ENCODE assay signal across 7 cellular contexts in the genomic region with DNA sequence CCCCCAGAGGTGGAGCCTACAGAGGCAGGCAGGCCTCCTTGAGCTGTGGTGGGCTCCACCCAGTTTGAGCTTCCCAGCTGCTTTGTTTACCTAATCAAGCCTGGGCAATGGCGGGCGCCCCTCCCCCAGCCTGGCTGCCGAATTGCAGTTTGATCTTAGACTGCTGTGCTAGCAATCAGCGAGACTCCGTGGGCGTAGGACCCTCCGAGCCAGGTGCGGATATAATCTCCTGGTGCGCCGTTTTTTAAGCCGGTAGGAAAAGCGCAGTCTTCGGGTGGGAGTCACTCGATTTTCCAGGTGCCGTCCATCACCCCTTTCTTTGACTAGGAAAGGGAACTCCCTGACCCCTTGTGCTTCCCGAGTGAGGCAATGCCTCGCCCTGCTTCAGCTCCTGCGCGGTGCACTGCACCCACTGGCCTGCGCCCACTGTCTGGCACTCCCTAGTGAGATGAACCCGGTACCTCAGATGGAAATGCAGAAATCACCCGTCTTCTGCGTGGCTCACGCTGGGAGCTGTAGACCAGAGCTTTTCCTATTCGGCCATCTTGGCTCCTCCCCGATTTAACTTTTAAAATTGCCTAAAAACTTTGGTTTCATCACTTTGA.
DNase-seq lines count a peak whose midpoint lies in the region; ATAC-seq, FAIRE-seq and TF ChIP-seq lines count a peak whose summit lies in the region.
"Not testable (repeated sequence)": the region's sequence is repeated elsewhere in the genome, so short reads cannot be mapped to it uniquely, and the experiment has no call there.

No MANE protein-coding gene starts in this region.

- not testable (repeated sequence) for H3K79me1 ChIP-seq in H9 (ENCODE audit: insufficient read depth, low read depth, low read length, poor library complexity, severe bottlenecking)

- not testable (repeated sequence) for TF ChIP-seq POLR2A in HepG2 (IDR thresholded peaks at IDR 0.05; ENCODE audit: insufficient read depth in 1 of 2, low read depth in 2 of 2, low read length in 2 of 2)

- H4K20me1 ChIP-seq in H9 (ENCODE audit: control insufficient read depth, insufficient read depth, insufficient read length); HepG2 (ENCODE audit: insufficient read depth, low read length): not testable (repeated sequence)

- H3K4me2 ChIP-seq in H9 (ENCODE audit: insufficient read depth, insufficient read length, low read length) = not testable (repeated sequence)
- peak overlapping the region; percentile 39; the same call in 1 of the 2 replicates for H3K4me2 ChIP-seq in HepG2 (ENCODE audit: low read depth, low read length)

- POLR2A ChIA-PET in WTC11 (lab: Charles Lee); HepG2 (lab: Yijun Ruan, JAX): not testable (repeated sequence)

- not testable (repeated sequence) for H2BK120ac ChIP-seq in H9 (ENCODE audit: low read depth, low read length, poor library complexity, severe bottlenecking)

- not testable (repeated sequence) for H2AK5ac ChIP-seq in H9 (ENCODE audit: insufficient read length, low read length)

- H3K9me3 Mint-ChIP-seq in H9 = peaks cover 9 to 15% of the 10 kb centered on the region in 2 experiments
- peaks cover 16% of the 10 kb centered on the region for H3K9me3 Mint-ChIP-seq in WTC11

- H3K27me3 ChIP-seq in H9 (ENCODE audit: insufficient read depth, low read length); HUES64 (ENCODE audit: insufficient read depth, low read length); HepG2 (ENCODE audit: control insufficient read depth in 1 of 2, insufficient read depth in 2 of 2, low read length in 2 of 2): not testable (repeated sequence)

- peak overlapping the region; percentile 29; the same call in 1 of the 2 replicates for H3K14ac ChIP-seq in H9 (ENCODE audit: insufficient read depth, low read length)

- H3K23me2 ChIP-seq in H9 (ENCODE audit: insufficient read length, low read depth, low read length, poor library complexity, severe bottlenecking) = not testable (repeated sequence)

- not testable (repeated sequence) for H3T11ph ChIP-seq in H9 (ENCODE audit: low read length)

- H3K4me3 Mint-ChIP-seq in H9 (peak overlapping the region; percentile 48 to 62; a peak in 4 of 5 replicates), WTC11 (peak overlapping the region; percentile 73)

- not testable (repeated sequence) for H3K79me2 ChIP-seq in H9 (ENCODE audit: insufficient read depth, low read length); HepG2 (ENCODE audit: insufficient read depth, low read length)

- TF ChIP-seq CTCF in H9 (conservative IDR thresholded peaks at IDR 0.05); WTC11 (IDR thresholded peaks at IDR 0.05); HepG2 (CRISPR knock-in tag; IDR thresholded peaks at IDR 0.05): not testable (repeated sequence)

- not testable (repeated sequence) for H3K18ac ChIP-seq in H9 (ENCODE audit: insufficient read length, low read depth, low read length)

- not testable (repeated sequence) for H3K9me3 ChIP-seq in H9 (ENCODE audit: control insufficient read depth, low read depth, low read length); HUES64 (ENCODE audit: insufficient read depth, low read depth, low read length); HepG2 (ENCODE audit: low read length)

- H3K23ac ChIP-seq in H9 (ENCODE audit: insufficient read length, low read depth, low read length) = not testable (repeated sequence)

- H2BK15ac ChIP-seq in H9 (ENCODE audit: low read depth, low read length) = not testable (repeated sequence)

- H3K4me1 ChIP-seq in H9 (ENCODE audit: insufficient read depth, low read length); HepG2 (ENCODE audit: insufficient read depth, low read length): not testable (repeated sequence)
- peaks cover 16% of the 10 kb centered on the region for H3K4me1 ChIP-seq in HUES64 (ENCODE audit: insufficient read depth, low read length)

- WGBS in H9 (ENCODE audit: extremely low coverage, insufficient read length, low lambda C conversion rate) = no CpG with 5 or more reads among the region's 26 CpGs
- WGBS in HUES64 = 81% methylated on average over 26 of the region's 26 CpGs
- 39% methylated on average over 10 of the region's 26 CpGs for WGBS in HepG2 (ENCODE audit: low lambda C conversion rate)

- CTCF ChIA-PET in WTC11 (lab: Charles Lee); HepG2 (lab: Yijun Ruan, JAX; ENCODE audit: low intra/inter-chr PET ratio, low total read pairs): not testable (repeated sequence)

- H4K91ac ChIP-seq in H9 (ENCODE audit: insufficient read length, low read depth, low read length) = not testable (repeated sequence)

- DNase-seq in DMS53 (lab: John Stamatoyannopoulos, UW) (peak; percentile 60), H9 (peak; percentile 42), NCI-H526 treated with DMSO at 0.1 percent for 48 hours (lab: John Stamatoyannopoulos, UW) (peak; percentile 24), RPMI8226 (peak; percentile 4), WTC11 (ENCODE audit: low spot score) (peak; percentile 68)
- DNase-seq in HepG2 (ENCODE audit: low spot score) = not testable (repeated sequence)

- not testable (repeated sequence) for H3K9ac ChIP-seq in H9 (ENCODE audit: extremely low read depth, insufficient read length, low read length); HepG2 (ENCODE audit: insufficient read depth, low read depth, low read length)
- H3K9ac ChIP-seq in HUES64 (ENCODE audit: low read depth, low read length) = peak overlapping the region; percentile 61; the same call in 1 of the 2 replicates

- BruUV-seq in HepG2 (replicated peaks; lab: Mats Ljungman, UMichigan) = not testable (repeated sequence)

- H4K5ac ChIP-seq in H9 (ENCODE audit: insufficient read length, low read depth, low read length) = not testable (repeated sequence)

- not testable (repeated sequence) for H3K27me3 Mint-ChIP-seq in H9 (ENCODE audit: low read depth); WTC11 (ENCODE audit: low read depth)

- not testable (repeated sequence) for H4K8ac ChIP-seq in H9 (replicated peaks; ENCODE audit: insufficient read length, low read depth, low read length)

- intact Hi-C loops in HepG2 (cut with micrococcal nuclease; ENCODE audit: unreplicated experiment) = not testable (repeated sequence)

- not testable (repeated sequence) for H2BK20ac ChIP-seq in H9 (ENCODE audit: low read depth, low read length, poor library complexity, severe bottlenecking)

- H3K36me3 ChIP-seq in HUES64 (ENCODE audit: insufficient read depth, low read length); HepG2 (replicated peaks in 1 of 2; ENCODE audit: control insufficient read depth in 1 of 2, insufficient read depth in 2 of 2, low read length in 2 of 2): not testable (repeated sequence)

- not testable (repeated sequence) for ATAC-seq in WTC11, HepG2

- not testable (repeated sequence) for H2BK5ac ChIP-seq in H9 (ENCODE audit: insufficient read length, low read length)

- H3K36me3 Mint-ChIP-seq in H9 (ENCODE audit: insufficient read depth in 1 of 3, low read depth in 3 of 3) = peaks cover 4 to 19% (median 7%) of the 10 kb centered on the region in 3 experiments
- not testable (repeated sequence) for H3K36me3 Mint-ChIP-seq in WTC11

- H3K27ac ChIP-seq in H9 (ENCODE audit: insufficient read length, low read depth, low read length); HepG2 (ENCODE audit: extremely low read length, insufficient read depth, low read length): not testable (repeated sequence)
- H3K27ac ChIP-seq in HUES64 (ENCODE audit: low read depth, low read length) = peak overlapping the region; percentile 55; the same call in 1 of the 2 replicates

- not testable (repeated sequence) for H3K56ac ChIP-seq in H9 (ENCODE audit: insufficient read length, low read depth, low read length)

- FAIRE-seq in HepG2 (lab: Jason Lieb, UNC) = not testable (repeated sequence)

- not testable (repeated sequence) for H2BK12ac ChIP-seq in H9 (ENCODE audit: insufficient read length, low read depth, low read length)

- H3K27ac Mint-ChIP-seq in H9 (peak overlapping the region; percentile 84 to 96 (median 95)), WTC11 (peak overlapping the region; percentile 94)

- not testable (repeated sequence) for H3K4ac ChIP-seq in H9 (ENCODE audit: low read depth, low read length)

- H3K4me3 ChIP-seq in HUES64 (ENCODE audit: low read length) (peak overlapping the region; percentile 22), HepG2 (replicated peaks in 1 of 3; ENCODE audit: insufficient read depth in 1 of 3, low read depth in 2 of 3, low read length in 3 of 3) (peak overlapping the region in 2 of 3 experiments; percentile 39 to 40; a peak in 3 of 6 replicates)

- H3K4me1 Mint-ChIP-seq in H9 (peaks cover 10 to 20% of the 10 kb centered on the region in 2 experiments; a peak in 3 of 4 replicates), WTC11 (peaks cover 33% of the 10 kb centered on the region)

- TF ChIP-seq EP300 in HepG2 (IDR thresholded peaks at IDR 0.05; ENCODE audit: low read depth in 2 of 2, low read length in 2 of 2); HepG2 (CRISPR knock-in tag; IDR thresholded peaks at IDR 0.05; ENCODE audit: borderline replicate concordance): not testable (repeated sequence)

- in situ Hi-C loops in HepG2 (cut with HindIII; ENCODE audit: extremely low pct_ligation_motif_present, low pct_unique_long_range_greater_than_20kb) = not testable (repeated sequence)

- TF ChIP-seq RAD21 in HepG2 (CRISPR knock-in tag; IDR thresholded peaks at IDR 0.05) = not testable (repeated sequence)

- H2AFZ ChIP-seq in H9 (ENCODE audit: low read length); HepG2 (ENCODE audit: low read length): not testable (repeated sequence)
